In genomic region chr2:26088038-26088643, GRCh38 we compare ENCODE assay signal across 8 cellular contexts. TPM values are rescaled to one million over a fixed set of nuclear protein-coding genes. Genes with fewer than 3 reads are reported as not detected.
DNase-seq lines count a peak whose midpoint lies in the region; ATAC-seq lines count a peak whose summit lies in the region.

No MANE protein-coding gene starts in this region.

- in situ Hi-C loops in ACHN (cut with HindIII; ENCODE audit: low pct_ligation_motif_present, low pct_unique_long_range_greater_than_20kb, low sequenced_read_pairs), result no loop called here

- H3K27me3 ChIP-seq in effector memory CD4-positive, alpha-beta T cell (replicated peaks; ENCODE audit: control insufficient read depth, insufficient read depth, low read length, poor library complexity, severe bottlenecking), result no peaks in the 10 kb centered on the region

- DNase-seq in ACHN (peak; percentile 51), GM03348 (ENCODE audit: low spot score) (peak; percentile 65), NCI-H460 (ENCODE audit: extremely low read depth, low read depth) (peak; percentile 33), medulla oblongata (ENCODE audit: extremely low spot score) (peak; percentile 72)
- DNase-seq in central memory CD8-positive, alpha-beta T cell (ENCODE audit: low spot score in 2 of 2), result no peak
- DNase-seq in effector memory CD4-positive, alpha-beta T cell, result no peak

- H3K4me3 ChIP-seq in effector memory CD4-positive, alpha-beta T cell (ENCODE audit: insufficient read depth, low read depth, low read length, poor library complexity, severe bottlenecking), result no peak overlapping the region

- H3K36me3 Mint-ChIP-seq in central memory CD8-positive, alpha-beta T cell (ENCODE audit: insufficient read depth), result peaks cover 9% of the 10 kb centered on the region

- H3K4me1 ChIP-seq in effector memory CD4-positive, alpha-beta T cell (ENCODE audit: control insufficient read depth, insufficient read depth, low read length, poor library complexity, severe bottlenecking), result no peaks in the 10 kb centered on the region

- H3K27ac Mint-ChIP-seq in central memory CD8-positive, alpha-beta T cell (ENCODE audit: low read depth), result no peak overlapping the region

- no peaks in the 10 kb centered on the region for H3K27me3 Mint-ChIP-seq in central memory CD8-positive, alpha-beta T cell

- peaks cover 60% of the 10 kb centered on the region for H3K4me1 Mint-ChIP-seq in central memory CD8-positive, alpha-beta T cell

- H3K9me3 ChIP-seq in effector memory CD4-positive, alpha-beta T cell (ENCODE audit: control insufficient read depth, low read length), result no peaks in the 10 kb centered on the region

- ATAC-seq in central memory CD8-positive, alpha-beta T cell (replicated peaks; ENCODE audit: extremely low read depth, poor library complexity, severe bottlenecking), result peak; percentile 30
- ATAC-seq in HG03139 (IDR thresholded peaks at IDR 0.05; ENCODE audit: unreplicated experiment), result no peak
- ATAC-seq in GM21529 (IDR thresholded peaks at IDR 0.05; ENCODE audit: unreplicated experiment), result no peak

- no peak overlapping the region for H3K4me3 Mint-ChIP-seq in central memory CD8-positive, alpha-beta T cell

- no peak overlapping the region for H3K27ac ChIP-seq in effector memory CD4-positive, alpha-beta T cell (ENCODE audit: insufficient read depth, low read length, poor library complexity, severe bottlenecking)

- H3K9me3 Mint-ChIP-seq in central memory CD8-positive, alpha-beta T cell, result no peaks in the 10 kb centered on the region

- no peaks in the 10 kb centered on the region for H3K36me3 ChIP-seq in effector memory CD4-positive, alpha-beta T cell (ENCODE audit: control insufficient read depth, insufficient read depth, low read length)

RNA-seq across cellular contexts. Expression of gene RAB10, which starts 54.3 kb away (rescaled TPM):
- 256 and 270 TPM in 2 replicates for total RNA-seq in NCI-H460 (2014; rRNA removed; shearing (Covaris generic))
- polyA plus RNA-seq in NCI-H460 (2014; cell fraction: nucleus; rRNA removed), result 78.5 and 122 TPM in 2 replicates

Comparison
In these comparisons a context has a peak if more than half of its experiments do, and no peak if none do; other contexts are left out.
1. DNase-seq: peak in ACHN (single experiment), GM03348 (single experiment), NCI-H460 (single experiment) and medulla oblongata (single experiment); none in central memory CD8-positive, alpha-beta T cell (0 of 2) and effector memory CD4-positive, alpha-beta T cell (0 of 3).